8 cellular contexts compared by ENCODE assay signal in the genomic region with DNA sequence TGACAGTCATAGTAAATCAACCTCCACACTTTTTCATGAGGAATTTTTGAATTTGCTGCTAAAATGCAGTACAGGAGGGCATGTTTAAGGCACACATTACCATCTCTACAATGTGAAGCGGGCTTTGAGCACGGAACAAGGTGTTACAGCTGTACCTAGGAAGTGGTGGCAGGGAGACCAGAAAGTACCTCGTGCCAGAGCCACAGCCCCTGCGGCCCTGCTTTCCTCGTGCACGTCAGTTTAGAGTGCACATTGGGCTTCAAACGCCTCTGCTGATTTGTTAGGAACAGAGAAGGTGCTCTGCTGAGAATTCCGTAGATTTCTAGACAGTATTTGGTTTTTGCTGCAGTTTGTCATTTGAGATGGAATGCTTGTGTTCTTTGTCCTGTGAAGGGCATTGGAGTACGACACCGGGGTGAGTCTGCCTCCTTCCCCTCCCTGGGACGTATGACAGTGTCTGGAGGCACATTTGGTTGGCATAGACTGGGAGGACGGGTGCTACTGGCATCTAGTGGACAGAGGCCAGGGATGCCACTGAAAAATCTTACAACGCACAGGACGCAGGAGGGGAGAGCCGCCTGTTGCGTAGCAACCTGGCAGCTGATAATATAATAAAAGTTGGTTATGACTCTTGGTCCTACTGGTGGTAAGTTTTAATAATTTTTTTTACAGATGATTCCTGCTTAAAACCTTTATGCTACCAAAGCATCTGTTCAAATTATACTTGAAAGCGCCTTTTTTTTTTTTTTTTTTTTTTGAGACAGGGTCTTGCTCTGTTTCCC. TPM values are rescaled to one million over a fixed set of nuclear protein-coding genes. Genes with fewer than 3 reads are reported as not detected.
DNase-seq lines count a peak whose midpoint lies in the region; ATAC-seq and TF ChIP-seq lines count a peak whose summit lies in the region.

No MANE protein-coding gene starts in this region.

- no peak overlapping the region for H3K4ac ChIP-seq in mesendoderm (ENCODE audit: low read depth, low read length)

- 85 to 88% methylated on average over 12 to 17 of the region's 17 CpGs for WGBS in endodermal cell (ENCODE audit: insufficient coverage in 1 of 2, insufficient read length in 1 of 2), 2 experiments
- no CpG with 5 or more reads among the region's 17 CpGs for WGBS in mesendoderm (ENCODE audit: extremely low coverage, insufficient coverage, low lambda C conversion rate)

- ATAC-seq in Panc1 (peak; percentile 94), HG03571 (IDR thresholded peaks at IDR 0.05; ENCODE audit: unreplicated experiment) (no peak)

- TF ChIP-seq CTCF in Panc1 (IDR thresholded peaks at IDR 0.05): peak; percentile 91
- TF ChIP-seq CTCF in endodermal cell (conservative IDR thresholded peaks at IDR 0.05): peak; percentile 32

- H3K18ac ChIP-seq in mesendoderm (ENCODE audit: low read length): no peak overlapping the region

- H3K9me3 ChIP-seq in Panc1 (ENCODE audit: control insufficient read depth, insufficient read depth, low read depth, low read length): no peaks in the 10 kb centered on the region
- H3K9me3 ChIP-seq in endodermal cell (ENCODE audit: control insufficient read depth, low read length): no peaks in the 10 kb centered on the region

- H3K27me3 ChIP-seq in Panc1 (ENCODE audit: control insufficient read depth, insufficient read depth, low read length) (no peaks in the 10 kb centered on the region), endodermal cell (ENCODE audit: control insufficient read depth, insufficient read depth, low read length, poor library complexity, severe bottlenecking) (no peaks in the 10 kb centered on the region), mesendoderm (ENCODE audit: insufficient read depth, low read length, poor library complexity) (no peaks in the 10 kb centered on the region)

- peak overlapping the region; percentile 18 for H3K27ac Mint-ChIP-seq in endodermal cell

- peaks cover 11% of the 10 kb centered on the region for H3K36me3 Mint-ChIP-seq in endodermal cell (ENCODE audit: low read depth)

- H3K4me3 Mint-ChIP-seq in endodermal cell: no peak overlapping the region

- H3K27me3 Mint-ChIP-seq in endodermal cell (ENCODE audit: insufficient read depth): no peaks in the 10 kb centered on the region

- no peak overlapping the region for H2BK5ac ChIP-seq in mesendoderm (ENCODE audit: low read length)

- in situ Hi-C loops in Panc1 (cut with HindIII; ENCODE audit: low pct_unique_long_range_greater_than_20kb, low sequenced_read_pairs): no loop called here

- no peaks in the 10 kb centered on the region for H3K36me3 ChIP-seq in Panc1 (ENCODE audit: control insufficient read depth, insufficient read depth, low read length)
- peaks cover 6% of the 10 kb centered on the region for H3K36me3 ChIP-seq in endodermal cell (ENCODE audit: control insufficient read depth, insufficient read depth, low read length)
- H3K36me3 ChIP-seq in mesendoderm (ENCODE audit: control insufficient read depth, insufficient read depth, low read length): no peaks in the 10 kb centered on the region

- H4K5ac ChIP-seq in mesendoderm (ENCODE audit: low read length): no peak overlapping the region

- CTCF ChIA-PET in Panc1 (lab: Charles Lee): interaction anchor here (0.7 to 1.0 kb wide), 2 partner anchors 23 to 982 kb away, joined by 6 to 9 read pairs; no protein-coding TSS in a partner anchor

- no peak overlapping the region for H2AK5ac ChIP-seq in mesendoderm (ENCODE audit: low read length)

- no peak overlapping the region for H3K23ac ChIP-seq in mesendoderm (ENCODE audit: low read length)

- H3K9me3 Mint-ChIP-seq in endodermal cell: no peaks in the 10 kb centered on the region

- H3K4me3 ChIP-seq in Panc1 (ENCODE audit: low read depth in 2 of 2, low read length in 2 of 2) (peak overlapping the region in 1 of 2 experiments; percentile 13; a peak in 2 of 4 replicates), endodermal cell (ENCODE audit: low read length) (no peak overlapping the region), mesendoderm (ENCODE audit: low read length) (no peak overlapping the region)

- H3K79me1 ChIP-seq in mesendoderm (ENCODE audit: low read length): peaks cover 11% of the 10 kb centered on the region

- intact Hi-C loops in Panc1 (cut with micrococcal nuclease; ENCODE audit: unreplicated experiment): no loop called here

- DNase-seq in 8988T (peak; percentile 53), GM04504 (ENCODE audit: low read depth) (peak; percentile 35), Panc1 (ENCODE audit: low read depth, low spot score) (peak; percentile 62), endodermal cell (peak; percentile 56), myocyte (ENCODE audit: low read depth) (peak; percentile 91), mesendoderm (no peak)
- no peak for DNase-seq in activated effector memory CD4-positive, alpha-beta T cell treated with Interleukin-2 at 50 U/mL for 16 hours

- H3K27ac ChIP-seq in Panc1 (ENCODE audit: low read length) (peak overlapping the region; percentile 76), endodermal cell (ENCODE audit: low read depth, low read length) (peak overlapping the region; percentile 14), mesendoderm (ENCODE audit: low read depth, low read length) (no peak overlapping the region)

- H2BK15ac ChIP-seq in mesendoderm (replicated peaks; ENCODE audit: low read depth): no peak overlapping the region

- H3K4me1 ChIP-seq in Panc1 (ENCODE audit: control insufficient read depth, insufficient read depth, low read length) (peaks cover 64% of the 10 kb centered on the region), endodermal cell (ENCODE audit: control insufficient read depth, insufficient read depth, low read length) (no peaks in the 10 kb centered on the region), mesendoderm (ENCODE audit: control insufficient read depth, low read depth, low read length) (no peaks in the 10 kb centered on the region)

- no peak overlapping the region for H4K8ac ChIP-seq in mesendoderm (ENCODE audit: low read depth, low read length)

- H3K79me2 ChIP-seq in mesendoderm (ENCODE audit: control insufficient read depth, insufficient read depth, low read length): peaks cover 87% of the 10 kb centered on the region

- H3K4me2 ChIP-seq in mesendoderm (ENCODE audit: low read length): no peak overlapping the region

- H2BK120ac ChIP-seq in mesendoderm (ENCODE audit: low read depth, low read length): no peak overlapping the region

- H3K56ac ChIP-seq in mesendoderm (ENCODE audit: low read length): no peak overlapping the region

- no peak overlapping the region for H3K9ac ChIP-seq in endodermal cell (ENCODE audit: extremely low read depth, low read length, poor library complexity, severe bottlenecking)
- no peak overlapping the region for H3K9ac ChIP-seq in mesendoderm (ENCODE audit: low read length)

- peaks cover 8% of the 10 kb centered on the region for H3K4me1 Mint-ChIP-seq in endodermal cell

- POLR2A ChIA-PET in Panc1 (lab: Charles Lee): interaction anchor here (0.7 kb wide), 1 partner anchor 20 kb away, joined by 7 read pairs; no protein-coding TSS in a partner anchor

- BruUV-seq in Panc1 (replicated peaks; lab: Mats Ljungman, UMichigan): TSS peak; percentile 14

RNA-seq across cellular contexts. Expression of a gene that starts 9.1 kb away (rescaled TPM):
- 143 TPM for total RNA-seq in Panc1 (2021; ENCODE audit: unreplicated experiment)
- 103 TPM for polyA plus RNA-seq in Panc1 (2012; ENCODE audit: insufficient read length)
- total RNA-seq in endodermal cell: 10 to 100 TPM; 67.2 to 68.1 TPM
- polyA plus RNA-seq in endodermal cell (2013, experiment 1 of 2): 58.7 TPM
- polyA plus RNA-seq in endodermal cell (2013, experiment 2 of 2): 53.1 TPM
- total RNA-seq in myocyte: 34.8 and 53.8 TPM in 2 replicates
- 32.3 TPM for polyA plus RNA-seq in myocyte (2012)
- 34.6 TPM for polyA plus RNA-seq in mesendoderm (2013, experiment 1 of 2)
- 41.1 TPM for polyA plus RNA-seq in mesendoderm (2013, experiment 2 of 2)

Comparison
In these comparisons a context has a peak if more than half of its experiments do, and no peak if none do; other contexts are left out.
1. DNase-seq: peak in 8988T (single experiment), GM04504 (single experiment), Panc1 (single experiment), endodermal cell (single experiment) and myocyte (single experiment); none in mesendoderm (single experiment) and activated effector memory CD4-positive, alpha-beta T cell treated with Interleukin-2 at 50 U/mL for 16 hours (single experiment).